In the genomic region with DNA sequence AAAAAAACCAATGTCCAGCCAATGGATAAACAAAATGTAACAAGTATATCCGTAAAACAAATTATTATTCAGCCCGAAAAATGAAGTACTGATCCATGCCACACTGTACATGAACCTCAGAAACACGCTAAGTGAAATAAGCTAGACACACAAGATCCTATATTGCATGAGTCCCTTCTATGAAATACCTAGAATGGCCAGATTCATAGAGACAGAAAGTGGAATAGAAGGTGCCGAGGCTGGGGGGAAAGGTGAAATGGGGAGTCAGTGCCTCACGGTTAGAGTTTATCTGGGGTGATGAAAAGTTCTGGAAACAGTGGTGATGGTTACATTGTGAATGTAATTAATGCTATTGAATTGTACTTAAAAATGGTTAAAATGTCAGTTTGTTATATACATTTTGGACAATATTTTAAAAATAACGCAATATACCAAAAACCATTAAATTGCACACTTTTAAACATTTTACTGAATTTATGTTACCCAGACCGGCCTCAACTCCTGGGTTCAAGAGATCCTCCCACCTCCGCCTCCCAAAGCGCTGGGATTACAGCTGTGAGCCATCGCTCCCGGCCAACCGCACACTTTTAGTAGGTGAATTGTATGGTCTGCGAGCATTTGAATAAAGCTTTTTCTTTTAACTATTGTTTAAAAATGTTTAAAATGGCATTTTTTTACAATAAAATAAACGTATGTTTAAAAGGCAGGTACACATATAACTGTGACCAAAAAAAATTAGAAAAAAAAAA, we compare ENCODE assay signal across 9 cellular contexts. TPM values are rescaled to one million over a fixed set of nuclear protein-coding genes. Genes with fewer than 3 reads are reported as not detected.
DNase-seq lines count a peak whose midpoint lies in the region; ATAC-seq, FAIRE-seq and TF ChIP-seq lines count a peak whose summit lies in the region.
"Had no signal": no experiment of that assay in that cellular context is flagged by ENCODE, and none has a peak within 500 bp of the region (broad histone marks: within the 10 kb centered on the region; RNA-seq: fewer than 3 reads in every experiment).

No MANE protein-coding gene starts in this region.

- H2AFZ ChIP-seq in HepG2 (ENCODE audit: low read length), result no peak overlapping the region

- intact Hi-C loops in HepG2 (cut with micrococcal nuclease; ENCODE audit: unreplicated experiment), result loop anchor here (1.0 to 2.0 kb wide), 2 partner anchors 11 to 15 kb away; no protein-coding TSS in a partner anchor

- ATAC-seq in HepG2 (no peak), HG03196 (IDR thresholded peaks at IDR 0.05; ENCODE audit: unreplicated experiment) (no peak)

- H3K79me2 ChIP-seq in HepG2 (ENCODE audit: insufficient read depth, low read length), result peaks cover 65% of the 10 kb centered on the region

- FAIRE-seq in HepG2 (lab: Jason Lieb, UNC), result peak; percentile 34

- peak overlapping the region; percentile 78 for H3K4me2 ChIP-seq in HepG2 (ENCODE audit: low read depth, low read length)

- in situ Hi-C loops in HepG2 (cut with HindIII; ENCODE audit: extremely low pct_ligation_motif_present, low pct_unique_long_range_greater_than_20kb), result no loop called here

- H4K20me1 ChIP-seq in HepG2 (ENCODE audit: insufficient read depth, low read length), result peaks cover 3% of the 10 kb centered on the region; the same call in 1 of the 2 replicates

- BruUV-seq in HepG2 (replicated peaks; lab: Mats Ljungman, UMichigan), result no TSS peak

- TF ChIP-seq POLR2A in HepG2 (IDR thresholded peaks at IDR 0.05; ENCODE audit: insufficient read depth in 1 of 2, low read depth in 2 of 2, low read length in 2 of 2) (no peak), tibial nerve (IDR thresholded peaks at IDR 0.05) (no peak)

- TF ChIP-seq EP300 in HepG2 (IDR thresholded peaks at IDR 0.05; ENCODE audit: low read depth in 2 of 2, low read length in 2 of 2) (no peak), HepG2 (CRISPR knock-in tag; IDR thresholded peaks at IDR 0.05; ENCODE audit: borderline replicate concordance) (no peak), tibial nerve (IDR thresholded peaks at IDR 0.05) (no peak)

- TF ChIP-seq CTCF in HepG2 (CRISPR knock-in tag; IDR thresholded peaks at IDR 0.05) (no peak), tibial nerve (IDR thresholded peaks at IDR 0.05) (no peak)

- peaks cover 14% of the 10 kb centered on the region; the same call in 1 of the 2 replicates for H3K4me1 ChIP-seq in HUES64 (ENCODE audit: insufficient read depth, low read length)
- H3K4me1 ChIP-seq in HepG2 (ENCODE audit: insufficient read depth, low read length), result peaks cover 52% of the 10 kb centered on the region
- H3K4me1 ChIP-seq in tibial nerve, result peaks cover 0 to 43% (median 7%) of the 10 kb centered on the region in 4 donors

- H3K9ac ChIP-seq in HUES64 (ENCODE audit: low read depth, low read length) (peak overlapping the region; percentile 89; the same call in 1 of the 2 replicates), HepG2 (ENCODE audit: insufficient read depth, low read depth, low read length) (peak overlapping the region; percentile 87)

- H3K9me3 Mint-ChIP-seq in activated naive CD8-positive, alpha-beta T cell treated with anti-CD3 and anti-CD28 coated beads for 36 hours, result peaks cover 2% of the 10 kb centered on the region

- no peak overlapping the region for H3K27ac ChIP-seq in HUES64 (ENCODE audit: low read depth, low read length)
- peak overlapping the region; percentile 90 for H3K27ac ChIP-seq in HepG2 (ENCODE audit: extremely low read length, insufficient read depth, low read length)
- H3K27ac ChIP-seq in tibial nerve, result peak overlapping the region in 2 of 4 donors; percentile 19 to 92

- H3K36me3 Mint-ChIP-seq in activated naive CD8-positive, alpha-beta T cell treated with anti-CD3 and anti-CD28 coated beads for 36 hours, result peaks cover 40% of the 10 kb centered on the region

- H3K36me3 ChIP-seq in HUES64 (ENCODE audit: insufficient read depth, low read length) (peaks cover 6% of the 10 kb centered on the region), HepG2 (replicated peaks in 1 of 2; ENCODE audit: control insufficient read depth in 1 of 2, insufficient read depth in 2 of 2, low read length in 2 of 2) (peaks cover 0 to 6% of the 10 kb centered on the region in 2 experiments; a peak in 2 of 5 replicates), tibial nerve (peaks cover 0 to 13% (median 0%) of the 10 kb centered on the region in 3 donors)

- 4% methylated on average over 10 of the region's 14 CpGs for WGBS in HUES64
- WGBS in HepG2 (ENCODE audit: low lambda C conversion rate), result under 1% methylated on average over 14 of the region's 14 CpGs
- WGBS in tibial nerve, 2 donors, result 15 to 18% methylated on average over 14 of the region's 14 CpGs

- peak overlapping the region; percentile 100 for H3K27ac Mint-ChIP-seq in activated naive CD8-positive, alpha-beta T cell treated with anti-CD3 and anti-CD28 coated beads for 36 hours

- no peaks in the 10 kb centered on the region for H3K27me3 Mint-ChIP-seq in activated naive CD8-positive, alpha-beta T cell treated with anti-CD3 and anti-CD28 coated beads for 36 hours

- H3K9me3 ChIP-seq in HUES64 (ENCODE audit: insufficient read depth, low read depth, low read length) (peaks cover 3% of the 10 kb centered on the region), HepG2 (ENCODE audit: low read length) (no peaks in the 10 kb centered on the region), tibial nerve (peaks cover 0 to 3% (median 0%) of the 10 kb centered on the region in 4 donors)

- H3K4me1 Mint-ChIP-seq in activated naive CD8-positive, alpha-beta T cell treated with anti-CD3 and anti-CD28 coated beads for 36 hours, result peaks cover 33% of the 10 kb centered on the region

- CTCF ChIA-PET in HepG2 (lab: Yijun Ruan, JAX; ENCODE audit: low intra/inter-chr PET ratio, low total read pairs), result no interaction called here

- H3K27me3 ChIP-seq in HUES64 (ENCODE audit: insufficient read depth, low read length) (no peaks in the 10 kb centered on the region), HepG2 (ENCODE audit: control insufficient read depth in 1 of 2, insufficient read depth in 2 of 2, low read length in 2 of 2) (no peaks in the 10 kb centered on the region; a peak in 1 of 5 replicates), tibial nerve (no peaks in the 10 kb centered on the region)

- no peak for TF ChIP-seq RAD21 in HepG2 (CRISPR knock-in tag; IDR thresholded peaks at IDR 0.05)

- H3K4me3 ChIP-seq in HUES64 (ENCODE audit: low read length) (peak overlapping the region; percentile 96), HepG2 (replicated peaks in 1 of 3; ENCODE audit: insufficient read depth in 1 of 3, low read depth in 2 of 3, low read length in 3 of 3) (peak overlapping the region; percentile 90 to 99 (median 99)), tibial nerve (peak overlapping the region; percentile 72 to 92 (median 84))

- DNase-seq in DMS53 (lab: John Stamatoyannopoulos, UW) (peak; percentile 58), HepG2 (ENCODE audit: low spot score) (no peak), tibial nerve (ENCODE audit: low spot score in 2 of 2) (no peak), KG1 (lab: John Stamatoyannopoulos, UW) (no peak), SHP77 (lab: John Stamatoyannopoulos, UW) (no peak)
- DNase-seq in activated naive CD8-positive, alpha-beta T cell treated with anti-CD3 and anti-CD28 coated beads for 36 hours, result peak; percentile 28

- H3K4me3 Mint-ChIP-seq in activated naive CD8-positive, alpha-beta T cell treated with anti-CD3 and anti-CD28 coated beads for 36 hours, result peak overlapping the region; percentile 100

- POLR2A ChIA-PET in HepG2 (lab: Yijun Ruan, JAX), result interaction anchor here (1.4 kb wide), 1 partner anchor 12 kb away, joined by 4 read pairs; no protein-coding TSS in a partner anchor

RNA-seq across cellular contexts. Expression of a gene that starts 2.1 kb away (rescaled TPM):
- polyA plus RNA-seq in HUES64 (2013, experiment 1 of 2), result 24.6 TPM
- 25.7 TPM for polyA plus RNA-seq in HUES64 (2013, experiment 2 of 2)
- total RNA-seq in activated naive CD8-positive, alpha-beta T cell treated with anti-CD3 and anti-CD28 coated beads for 36 hours, result 10 to 100 TPM; 24.5 to 27.1 TPM
- total RNA-seq in HepG2 (2016; rRNA removed; fragmentation: Illumina TruSeq; extraction: Trizol), result 22.9 and 28.8 TPM in 2 replicates
- total RNA-seq in HepG2 (2016; cell fraction: cytosol; rRNA removed; fragmentation: Illumina TruSeq; extraction: Trizol; ENCODE audit: low read depth), result 4.0 and 5.2 TPM in 2 replicates
- 22.6 and 28.8 TPM in 2 replicates for total RNA-seq in HepG2 (2016; cell fraction: insoluble cytoplasmic fraction; rRNA removed; fragmentation: Illumina TruSeq; extraction: Trizol)
- 13.4 and 14.6 TPM in 2 replicates for total RNA-seq in HepG2 (2016; cell fraction: membrane; rRNA removed; fragmentation: Illumina TruSeq; extraction: Trizol)
- 13.2 and 15.2 TPM in 2 replicates for total RNA-seq in HepG2 (2016; cell fraction: nucleus; rRNA removed; fragmentation: Illumina TruSeq; extraction: Trizol)
- 3.4 and 3.7 TPM in 2 replicates for polyA plus RNA-seq in HepG2 (2011; rRNA removed)
- polyA plus RNA-seq in HepG2 (2011; cell fraction: cytosol; rRNA removed), result 2.5 and 3.1 TPM in 2 replicates
- polyA plus RNA-seq in HepG2 (2011; cell fraction: nucleus; rRNA removed), result 3.2 and 4.2 TPM in 2 replicates
- 7.6 TPM in 2 replicates for polyA plus RNA-seq in HepG2 (2012)
- polyA plus RNA-seq in HepG2 (2016; cell fraction: cytosol; fragmentation: Illumina TruSeq; extraction: Trizol; ENCODE audit: low read depth), result 1.6 and 2.0 TPM in 2 replicates
- polyA plus RNA-seq in HepG2 (2016; cell fraction: insoluble cytoplasmic fraction; fragmentation: Illumina TruSeq; extraction: Trizol; ENCODE audit: low read depth), result 14.1 and 14.6 TPM in 2 replicates
- polyA plus RNA-seq in HepG2 (2016; cell fraction: membrane; fragmentation: Illumina TruSeq; extraction: Trizol; ENCODE audit: low read depth), result 3.8 and 3.9 TPM in 2 replicates
- 15.7 and 16.0 TPM in 2 replicates for polyA plus RNA-seq in HepG2 (2016; cell fraction: nucleus; fragmentation: Illumina TruSeq; extraction: Trizol; ENCODE audit: insufficient read depth, low read depth)
- polyA minus RNA-seq in HepG2 (2011; rRNA and poly(A)+ RNA removed; ENCODE audit: low replicate concordance), result 15.5 and 55.3 TPM in 2 replicates
- polyA minus RNA-seq in HepG2 (2011; cell fraction: cytosol; rRNA and poly(A)+ RNA removed), result 12.5 and 16.7 TPM in 2 replicates
- 9.0 and 12.3 TPM in 2 replicates for polyA minus RNA-seq in HepG2 (2011; cell fraction: nucleus; rRNA and poly(A)+ RNA removed)
- 10 to 100 TPM; 23.6 to 26.2 (median 24.9) TPM for total RNA-seq in tibial nerve

RNA-seq across cellular contexts. Expression of a gene that starts 13.7 kb away (rescaled TPM):
- polyA plus RNA-seq in HUES64 (2013, experiment 1 of 2), result not detected
- not detected for polyA plus RNA-seq in HUES64 (2013, experiment 2 of 2)
- total RNA-seq in activated naive CD8-positive, alpha-beta T cell treated with anti-CD3 and anti-CD28 coated beads for 36 hours, result not detected
- total RNA-seq in HepG2 (2016; rRNA removed; fragmentation: Illumina TruSeq; extraction: Trizol) (not detected in 2 replicates), tibial nerve (not detected)
- total RNA-seq in HepG2 (2016; cell fraction: cytosol; rRNA removed; fragmentation: Illumina TruSeq; extraction: Trizol; ENCODE audit: low read depth), result not detected in 2 replicates
- not detected in 2 replicates for total RNA-seq in HepG2 (2016; cell fraction: insoluble cytoplasmic fraction; rRNA removed; fragmentation: Illumina TruSeq; extraction: Trizol)
- total RNA-seq in HepG2 (2016; cell fraction: membrane; rRNA removed; fragmentation: Illumina TruSeq; extraction: Trizol), result not detected in 2 replicates
- not detected in 2 replicates for total RNA-seq in HepG2 (2016; cell fraction: nucleus; rRNA removed; fragmentation: Illumina TruSeq; extraction: Trizol)
- not detected in 2 replicates for polyA plus RNA-seq in HepG2 (2011; rRNA removed)
- not detected in 2 replicates for polyA plus RNA-seq in HepG2 (2011; cell fraction: cytosol; rRNA removed)
- polyA plus RNA-seq in HepG2 (2011; cell fraction: nucleus; rRNA removed), result not detected in 2 replicates
- not detected in 2 replicates for polyA plus RNA-seq in HepG2 (2012)
- not detected in 2 replicates for polyA plus RNA-seq in HepG2 (2016; cell fraction: cytosol; fragmentation: Illumina TruSeq; extraction: Trizol; ENCODE audit: low read depth)
- polyA plus RNA-seq in HepG2 (2016; cell fraction: insoluble cytoplasmic fraction; fragmentation: Illumina TruSeq; extraction: Trizol; ENCODE audit: low read depth), result not detected in 2 replicates
- not detected in 2 replicates for polyA plus RNA-seq in HepG2 (2016; cell fraction: membrane; fragmentation: Illumina TruSeq; extraction: Trizol; ENCODE audit: low read depth)
- not detected in 2 replicates for polyA plus RNA-seq in HepG2 (2016; cell fraction: nucleus; fragmentation: Illumina TruSeq; extraction: Trizol; ENCODE audit: insufficient read depth, low read depth)
- not detected in 2 replicates for polyA minus RNA-seq in HepG2 (2011; rRNA and poly(A)+ RNA removed; ENCODE audit: low replicate concordance)
- not detected in 2 replicates for polyA minus RNA-seq in HepG2 (2011; cell fraction: cytosol; rRNA and poly(A)+ RNA removed)
- polyA minus RNA-seq in HepG2 (2011; cell fraction: nucleus; rRNA and poly(A)+ RNA removed), result not detected in 2 replicates
- total RNA-seq: temporal lobe had no signal

Comparison
In these comparisons a context has a peak if more than half of its experiments do, and no peak if none do; other contexts are left out.
1. DNase-seq: peak in DMS53 (single experiment) and activated naive CD8-positive, alpha-beta T cell treated with anti-CD3 and anti-CD28 coated beads for 36 hours (single experiment); none in HepG2 (single experiment), tibial nerve (0 of 2), KG1 (single experiment) and SHP77 (0 of 2).
2. Peak in every context shown above with its lines, with median percentiles within 50 percentile points of each other: H3K4me3 ChIP-seq.